ENCODE assay signal across 32 cellular contexts in genomic region chr16:26531290-26531730, GRCh38.
"Had no signal": no experiment of that assay in that cellular context is flagged by ENCODE, and none has a peak within 500 bp of the region (broad histone marks: within the 10 kb centered on the region; RNA-seq: fewer than 3 reads in every experiment).

No MANE protein-coding gene starts in this region.

- H3K9me3 ChIP-seq: adrenal gland, body of pancreas, breast epithelium had no signal

- H3K36me3 ChIP-seq: adrenal gland, brain microvascular endothelial cell, breast epithelium had no signal

- H3K4me3 ChIP-seq: adrenal gland, body of pancreas, breast epithelium had no signal

- H3K4me1 ChIP-seq: adrenal gland, body of pancreas, breast epithelium had no signal

- DNase-seq: activated B cell treated with CpG ODN at 0.5 μM for 24 hours; activated CD4-positive, alpha-beta memory T cell treated with anti-CD3 and anti-CD28 coated beads for 36 hours; activated CD4-positive, alpha-beta T cell treated with anti-CD3 and anti-CD28 coated beads for 4 hours; activated CD4-positive, alpha-beta T cell treated with anti-CD3 and anti-CD28 coated beads, Interleukin-2, amount 10 ng/mL, durations not matched to agents 24 days and 14 days; activated CD4-positive, alpha-beta T cell treated with anti-CD3 and anti-CD28 coated beads, Interleukin-2, amount 50 U/mL, for 1 hour; activated CD4-positive, alpha-beta T cell treated with anti-CD3 and anti-CD28 coated beads, Interleukin-2, amount 50 U/mL, for 4 hours; activated CD4-positive, CD25-positive, alpha-beta regulatory T cell treated with anti-CD3 and anti-CD28 coated beads, Interleukin-2, amount 50 U/mL, for 72 hours; activated CD8-positive, alpha-beta memory T cell treated with anti-CD3 and anti-CD28 coated beads, Interleukin-2, amount 50 U/mL, for 4 hours; activated CD8-positive, alpha-beta T cell treated with anti-CD3 and anti-CD28 coated beads for 36 hours; activated effector memory CD4-positive, alpha-beta T cell treated with anti-CD3 and anti-CD28 coated beads, Interleukin-2, amount 50 U/mL, for 16 hours; activated gamma-delta T cell treated with Interleukin-2 at 50 U/mL for 16 hours; activated naive CD4-positive, alpha-beta T cell; activated naive CD4-positive, alpha-beta T cell treated with anti-CD3 and anti-CD28 coated beads for 36 hours; activated naive CD4-positive, alpha-beta T cell treated with anti-CD3 and anti-CD28 coated beads, Interleukin-2, amount 50 U/mL, for 16 hours; activated naive CD8-positive, alpha-beta T cell treated with anti-CD3 and anti-CD28 coated beads for 36 hours; activated T-cell treated with anti-CD3 and anti-CD28 coated beads for 4 hours; activated T-cell treated with anti-CD3 and anti-CD28 coated beads, Interleukin-2, amount 50 U/mL, for 1 hour; activated T-cell treated with anti-CD3 and anti-CD28 coated beads, Interleukin-2, amount 50 U/mL, for 4 hours; activated T-cell treated with anti-CD3 and anti-CD28 coated beads, Interleukin-2, amount 50 U/mL, for 72 hours; adrenal gland; amniotic stem cell; aorta; body of pancreas; brain microvascular endothelial cell; central memory CD4-positive, alpha-beta T cell; T-cell; T-helper 17 cell; T-helper 9 cell had no signal

- H3K27ac ChIP-seq: adrenal gland, body of pancreas, brain microvascular endothelial cell, breast epithelium, VCaP had no signal

- H3K27me3 ChIP-seq: adrenal gland, body of pancreas, brain microvascular endothelial cell, breast epithelium had no signal

- ATAC-seq: activated CD8-positive, alpha-beta T cell treated with anti-CD3 and anti-CD28 coated beads for 36 hours; activated naive CD4-positive, alpha-beta T cell treated with anti-CD3 and anti-CD28 coated beads, Interleukin-2, amount 50 U/mL, for 72 hours; activated T-cell treated with anti-CD3 and anti-CD28 coated beads, Interleukin-2, amount 50 U/mL, for 4 hours; activated T-cell treated with anti-CD3 and anti-CD28 coated beads, Interleukin-2, amount 50 U/mL, for 72 hours; activated T-helper 17 cell treated with anti-CD3 and anti-CD28 coated beads, Interleukin-2, amount 50 U/mL, for 72 hours; body of pancreas; T-cell; T-helper 17 cell had no signal
